ENCODE assay signal across 8 cellular contexts in the genomic region with DNA sequence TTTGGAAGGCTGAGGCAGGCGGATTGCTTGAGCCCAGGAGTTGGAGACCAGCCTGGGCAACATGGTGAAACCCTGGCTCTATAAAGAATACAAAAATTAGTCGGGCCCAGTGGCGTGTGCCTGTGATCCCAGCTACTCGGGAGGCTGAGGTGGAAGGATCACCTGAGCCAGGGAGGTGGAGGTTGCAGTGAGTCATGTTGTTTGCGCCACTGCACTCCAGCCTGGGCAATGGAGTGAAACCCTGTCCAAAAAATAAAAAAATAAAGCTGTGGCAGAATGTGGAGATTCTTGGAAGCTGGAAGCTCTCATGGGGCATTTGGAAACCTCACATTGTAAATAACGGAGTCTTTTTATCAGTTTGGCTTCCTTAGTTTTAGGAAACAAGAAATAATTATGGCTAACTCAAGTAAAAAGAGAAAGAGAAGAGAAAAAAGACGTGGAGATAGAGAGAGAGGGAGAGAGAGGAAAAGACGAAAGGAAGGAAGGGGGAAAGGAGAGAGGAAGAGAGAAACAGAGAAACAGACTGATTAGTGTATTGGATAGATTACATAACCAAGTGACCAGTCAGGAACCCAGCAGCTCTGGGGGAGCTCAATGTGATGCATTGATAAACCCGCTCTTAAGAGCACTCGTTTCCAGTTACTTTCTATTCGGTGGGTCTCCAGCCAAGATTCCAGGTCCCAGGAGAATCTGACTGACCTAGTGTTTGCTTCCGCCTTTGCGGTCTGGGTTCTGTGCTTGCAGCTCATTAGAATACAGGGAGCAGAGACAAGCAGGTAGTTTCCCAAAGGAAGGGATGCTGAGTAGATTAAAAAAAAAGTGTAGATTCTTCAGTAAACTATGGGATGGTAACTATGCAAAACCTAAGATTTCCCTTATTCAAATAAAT. TPM values are rescaled to one million over a fixed set of nuclear protein-coding genes. Genes with fewer than 3 reads are reported as not detected.
A peak's percentile ranks its signal among the peaks of the same experiment; 100 is the strongest.
DNase-seq lines count a peak whose midpoint lies in the region; ATAC-seq, FAIRE-seq and TF ChIP-seq lines count a peak whose summit lies in the region.

No MANE protein-coding gene starts in this region.

- no peak for TF ChIP-seq POLR2A in heart left ventricle (IDR thresholded peaks at IDR 0.05)

- peaks cover 22% of the 10 kb centered on the region for H3K4me1 Mint-ChIP-seq in activated CD8-positive, alpha-beta memory T cell treated with anti-CD3 and anti-CD28 coated beads, Interleukin-2, amount 10 ng/mL, durations not matched to agents 7 days and 5 days
- peaks cover 12% of the 10 kb centered on the region for H3K4me1 Mint-ChIP-seq in activated T-helper 17 cell treated with anti-CD3 and anti-CD28 coated beads, Interleukin-2, amount 50 U/mL, for 72 hours

- no peaks in the 10 kb centered on the region for H3K9me3 Mint-ChIP-seq in activated CD8-positive, alpha-beta memory T cell treated with anti-CD3 and anti-CD28 coated beads, Interleukin-2, amount 10 ng/mL, durations not matched to agents 7 days and 5 days (ENCODE audit: low read depth)
- H3K9me3 Mint-ChIP-seq in activated T-helper 17 cell treated with anti-CD3 and anti-CD28 coated beads, Interleukin-2, amount 50 U/mL, for 72 hours, result no peaks in the 10 kb centered on the region

- no peak for TF ChIP-seq CTCF in heart left ventricle (IDR thresholded peaks at IDR 0.05)
- no peak for TF ChIP-seq CTCF in pancreas (IDR thresholded peaks at IDR 0.05)

- H3K4me1 ChIP-seq in heart left ventricle (peaks cover 0 to 32% (median 13%) of the 10 kb centered on the region in 12 donors), pancreas (peaks cover 0 to 16% (median 6%) of the 10 kb centered on the region in 3 donors)

- intact Hi-C loops in heart left ventricle (cut with DNase I), result loop anchor here in 7 of 10 donors (1.0 to 10.0 kb wide), 10 partner anchors 21 to 295 kb away; partner anchors contain the start of genes MEMO1 (in 5 of the 7), BIRC6 (in 1 of the 7), DPY30 (in 1 of the 7) and SLC30A6 (in 1 of the 7)
- intact Hi-C loops in pancreas (cut with DNase I), result no loop called here

- peak overlapping the region in 11 of 12 donors; percentile 78 to 95 (median 90) for H3K27ac ChIP-seq in heart left ventricle
- peak overlapping the region; percentile 72 to 95 (median 90) for H3K27ac ChIP-seq in pancreas

- 44 to 53% (median 46%) methylated on average over 13 of the region's 13 CpGs for WGBS in heart left ventricle, 4 donors
- WGBS in pancreas, 2 donors, result 38 to 42% methylated on average over 13 of the region's 13 CpGs

- no peak for DNase-seq in activated CD8-positive, alpha-beta memory T cell treated with anti-CD3 and anti-CD28 coated beads, Interleukin-2, amount 10 ng/mL, durations not matched to agents 7 days and 5 days
- no peak for DNase-seq in activated CD8-positive, alpha-beta memory T cell treated with anti-CD3 and anti-CD28 coated beads, Interleukin-2, amount 50 U/mL, for 4 hours
- DNase-seq in NCI-H2029 treated with DMSO at 0.1 percent for 48 hours (lab: John Stamatoyannopoulos, UW), result peak; percentile 35
- peak in 4 of 5 donors; percentile 55 to 73 (median 64) for DNase-seq in heart left ventricle
- peak in 4 of 6 donors; percentile 42 to 53 (median 49) for DNase-seq in pancreas
- no peak for DNase-seq in central memory CD4-positive, alpha-beta T cell

- peak overlapping the region; percentile 9 for H3K27ac Mint-ChIP-seq in activated CD8-positive, alpha-beta memory T cell treated with anti-CD3 and anti-CD28 coated beads, Interleukin-2, amount 10 ng/mL, durations not matched to agents 7 days and 5 days
- H3K27ac Mint-ChIP-seq in activated T-helper 17 cell treated with anti-CD3 and anti-CD28 coated beads, Interleukin-2, amount 50 U/mL, for 72 hours, result peak overlapping the region; percentile 92

- H3K27me3 Mint-ChIP-seq in activated CD8-positive, alpha-beta memory T cell treated with anti-CD3 and anti-CD28 coated beads, Interleukin-2, amount 10 ng/mL, durations not matched to agents 7 days and 5 days, result no peaks in the 10 kb centered on the region
- H3K27me3 Mint-ChIP-seq in activated T-helper 17 cell treated with anti-CD3 and anti-CD28 coated beads, Interleukin-2, amount 50 U/mL, for 72 hours, result no peaks in the 10 kb centered on the region

- peak overlapping the region; percentile 65 to 94 (median 90) for H3K4me3 ChIP-seq in heart left ventricle
- peak overlapping the region; percentile 66 to 97 (median 94) for H3K4me3 ChIP-seq in pancreas

- CTCF ChIA-PET in activated CD8-positive, alpha-beta memory T cell treated with anti-CD3 and anti-CD28 coated beads, Interleukin-2, amount 10 ng/mL, durations not matched to agents 7 days and 5 days (lab: Charles Lee), result interaction anchor here (1.7 to 2.9 kb wide), 3 partner anchors 8 to 54 kb away, joined by 7 to 21 read pairs (median 8); partner anchors contain the start of gene DPY30

- no peak for ATAC-seq in activated CD8-positive, alpha-beta memory T cell treated with anti-CD3 and anti-CD28 coated beads, Interleukin-2, amount 10 ng/mL, durations not matched to agents 7 days and 5 days
- no peak for ATAC-seq in activated T-helper 17 cell treated with anti-CD3 and anti-CD28 coated beads, Interleukin-2, amount 50 U/mL, for 72 hours (replicated peaks)
- ATAC-seq in heart left ventricle (peak in 2 of 4 donors; percentile 4 to 19), pancreas (peak; percentile 23 to 56 (median 37)), HG02840 (IDR thresholded peaks at IDR 0.05; ENCODE audit: low FRiP score, unreplicated experiment) (no peak)

- H3K27me3 ChIP-seq in heart left ventricle (no peaks in the 10 kb centered on the region), pancreas (no peaks in the 10 kb centered on the region)

- H3K36me3 ChIP-seq in heart left ventricle, result peaks cover 0 to 11% (median 0%) of the 10 kb centered on the region in 9 donors
- H3K36me3 ChIP-seq in pancreas, result no peaks in the 10 kb centered on the region

- FAIRE-seq in pancreas (lab: Jason Lieb, UNC), result no peak

- peak overlapping the region; percentile 90 for H3K4me3 Mint-ChIP-seq in activated CD8-positive, alpha-beta memory T cell treated with anti-CD3 and anti-CD28 coated beads, Interleukin-2, amount 10 ng/mL, durations not matched to agents 7 days and 5 days
- H3K4me3 Mint-ChIP-seq in activated T-helper 17 cell treated with anti-CD3 and anti-CD28 coated beads, Interleukin-2, amount 50 U/mL, for 72 hours, result peak overlapping the region; percentile 95

- no peaks in the 10 kb centered on the region for H3K9me3 ChIP-seq in heart left ventricle
- H3K9me3 ChIP-seq in pancreas, result no peaks in the 10 kb centered on the region

- H3K36me3 Mint-ChIP-seq in activated CD8-positive, alpha-beta memory T cell treated with anti-CD3 and anti-CD28 coated beads, Interleukin-2, amount 10 ng/mL, durations not matched to agents 7 days and 5 days, result peaks cover 5% of the 10 kb centered on the region
- H3K36me3 Mint-ChIP-seq in activated T-helper 17 cell treated with anti-CD3 and anti-CD28 coated beads, Interleukin-2, amount 50 U/mL, for 72 hours (ENCODE audit: low read depth), result peaks cover 7% of the 10 kb centered on the region

RNA-seq across cellular contexts. Expression of gene SPAST, which starts 1.1 kb away (rescaled TPM):
- total RNA-seq in activated CD8-positive, alpha-beta memory T cell treated with anti-CD3 and anti-CD28 coated beads, Interleukin-2, amount 10 ng/mL, durations not matched to agents 7 days and 5 days, result 10 to 100 TPM; 17.3 to 20.4 TPM
- total RNA-seq in activated T-helper 17 cell treated with anti-CD3 and anti-CD28 coated beads, Interleukin-2, amount 50 U/mL, for 72 hours, result 10 to 100 TPM; 12.5 to 19.6 TPM
- total RNA-seq in heart left ventricle (10 to 100 TPM in 5 of 9 donors, 1 to 10 TPM in 4; 6.9 to 13.2 (median 10.2) TPM), pancreas (10 to 100 TPM in 1 of 6 donors, 1 to 10 TPM in 5; 5.4 to 10.4 (median 6.6) TPM)
- polyA plus RNA-seq in heart left ventricle (1 to 10 TPM; 2.6 to 5.7 TPM), pancreas (1 to 10 TPM; 2.5 to 3.5 TPM)

RNA-seq across cellular contexts. Expression of gene DPY30, which starts 22.6 kb away (rescaled TPM):
- 10 to 100 TPM; 69.9 to 77.8 TPM for total RNA-seq in activated CD8-positive, alpha-beta memory T cell treated with anti-CD3 and anti-CD28 coated beads, Interleukin-2, amount 10 ng/mL, durations not matched to agents 7 days and 5 days
- total RNA-seq in activated T-helper 17 cell treated with anti-CD3 and anti-CD28 coated beads, Interleukin-2, amount 50 U/mL, for 72 hours, result 10 to 100 TPM; 50.1 to 66.2 TPM
- total RNA-seq in heart left ventricle (10 to 100 TPM; 36.8 to 52.8 (median 41.6) TPM), pancreas (10 to 100 TPM; 17.6 to 30.7 (median 22.8) TPM)
- polyA plus RNA-seq in heart left ventricle (10 to 100 TPM; 64.3 to 86.5 TPM), pancreas (10 to 100 TPM; 46.8 to 58.7 TPM)

RNA-seq across cellular contexts. Expression of gene MEMO1, which starts 51.4 kb away (rescaled TPM):
- 10 to 100 TPM; 44.3 to 49.7 TPM for total RNA-seq in activated CD8-positive, alpha-beta memory T cell treated with anti-CD3 and anti-CD28 coated beads, Interleukin-2, amount 10 ng/mL, durations not matched to agents 7 days and 5 days
- 10 to 100 TPM; 44.8 to 74.1 TPM for total RNA-seq in activated T-helper 17 cell treated with anti-CD3 and anti-CD28 coated beads, Interleukin-2, amount 50 U/mL, for 72 hours
- total RNA-seq in heart left ventricle, result 10 to 100 TPM; 20.1 to 73.3 (median 53.0) TPM
- polyA plus RNA-seq in heart left ventricle, result 10 to 100 TPM; 41.6 to 94.8 TPM
- total RNA-seq in pancreas, result 10 to 100 TPM; 10.5 to 20.4 (median 15.1) TPM
- 10 to 100 TPM; 17.2 to 19.3 TPM for polyA plus RNA-seq in pancreas

Comparison
In these comparisons a context has a peak if more than half of its experiments do, and no peak if none do; other contexts are left out.
1. ATAC-seq: peak in pancreas (4 of 4); none in activated CD8-positive, alpha-beta memory T cell treated with anti-CD3 and anti-CD28 coated beads, Interleukin-2, amount 10 ng/mL, durations not matched to agents 7 days and 5 days (single experiment), activated T-helper 17 cell treated with anti-CD3 and anti-CD28 coated beads, Interleukin-2, amount 50 U/mL, for 72 hours (single experiment) and HG02840 (single experiment).
2. DNase-seq: peak in NCI-H2029 treated with DMSO at 0.1 percent for 48 hours (single experiment), heart left ventricle (4 of 5) and pancreas (4 of 6); none in activated CD8-positive, alpha-beta memory T cell treated with anti-CD3 and anti-CD28 coated beads, Interleukin-2, amount 10 ng/mL, durations not matched to agents 7 days and 5 days (single experiment), activated CD8-positive, alpha-beta memory T cell treated with anti-CD3 and anti-CD28 coated beads, Interleukin-2, amount 50 U/mL, for 4 hours (single experiment) and central memory CD4-positive, alpha-beta T cell (single experiment).
3. intact Hi-C loops: an anchor here in heart left ventricle (1.0 to 10.0 kb wide); none called in pancreas.